1 cellular context compared by ENCODE assay signal in the genomic region with DNA sequence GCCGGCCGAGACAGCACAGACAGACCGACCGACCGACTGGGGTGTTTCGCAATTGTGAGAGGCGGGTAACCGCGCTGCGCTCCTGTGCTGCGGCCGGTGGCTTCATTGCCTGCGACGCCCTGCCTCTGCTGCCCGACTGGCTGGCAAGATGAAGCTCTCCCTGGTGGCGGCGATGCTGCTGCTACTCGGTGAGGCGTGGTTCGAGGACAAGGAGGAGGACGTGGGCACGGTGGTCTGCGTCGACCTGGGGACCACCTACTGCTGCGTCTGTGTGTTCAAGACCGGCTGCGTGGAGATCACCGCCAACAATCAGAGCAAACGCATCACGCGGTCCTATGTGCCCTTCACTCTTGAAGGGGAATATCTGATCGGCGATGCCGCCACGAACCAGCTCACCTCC.
TF ChIP-seq lines count a peak whose summit lies in the region.

No MANE protein-coding gene starts in this region.

TF ChIP-seq in WTC11, 78 proteins besides CTCF, POLR2A, EP300 and RAD21 (continued from another document):
- TF ChIP-seq, protein P1, sequence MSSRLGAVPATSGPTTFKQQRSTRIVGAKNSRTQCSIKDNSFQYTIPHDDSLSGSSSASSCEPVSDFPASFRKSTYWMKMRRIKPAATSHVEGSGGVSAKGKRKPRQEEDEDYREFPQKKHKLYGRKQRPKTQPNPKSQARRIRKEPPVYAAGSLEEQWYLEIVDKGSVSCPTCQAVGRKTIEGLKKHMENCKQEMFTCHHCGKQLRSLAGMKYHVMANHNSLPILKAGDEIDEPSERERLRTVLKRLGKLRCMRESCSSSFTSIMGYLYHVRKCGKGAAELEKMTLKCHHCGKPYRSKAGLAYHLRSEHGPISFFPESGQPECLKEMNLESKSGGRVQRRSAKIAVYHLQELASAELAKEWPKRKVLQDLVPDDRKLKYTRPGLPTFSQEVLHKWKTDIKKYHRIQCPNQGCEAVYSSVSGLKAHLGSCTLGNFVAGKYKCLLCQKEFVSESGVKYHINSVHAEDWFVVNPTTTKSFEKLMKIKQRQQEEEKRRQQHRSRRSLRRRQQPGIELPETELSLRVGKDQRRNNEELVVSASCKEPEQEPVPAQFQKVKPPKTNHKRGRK (CRISPR knock-in tag; IDR thresholded peaks at IDR 0.05; ENCODE audit: borderline replicate concordance), result no peak
- no peak for TF ChIP-seq TCF7 (CRISPR knock-in tag; IDR thresholded peaks at IDR 0.05; ENCODE audit: low read depth)
